In the genomic region with DNA sequence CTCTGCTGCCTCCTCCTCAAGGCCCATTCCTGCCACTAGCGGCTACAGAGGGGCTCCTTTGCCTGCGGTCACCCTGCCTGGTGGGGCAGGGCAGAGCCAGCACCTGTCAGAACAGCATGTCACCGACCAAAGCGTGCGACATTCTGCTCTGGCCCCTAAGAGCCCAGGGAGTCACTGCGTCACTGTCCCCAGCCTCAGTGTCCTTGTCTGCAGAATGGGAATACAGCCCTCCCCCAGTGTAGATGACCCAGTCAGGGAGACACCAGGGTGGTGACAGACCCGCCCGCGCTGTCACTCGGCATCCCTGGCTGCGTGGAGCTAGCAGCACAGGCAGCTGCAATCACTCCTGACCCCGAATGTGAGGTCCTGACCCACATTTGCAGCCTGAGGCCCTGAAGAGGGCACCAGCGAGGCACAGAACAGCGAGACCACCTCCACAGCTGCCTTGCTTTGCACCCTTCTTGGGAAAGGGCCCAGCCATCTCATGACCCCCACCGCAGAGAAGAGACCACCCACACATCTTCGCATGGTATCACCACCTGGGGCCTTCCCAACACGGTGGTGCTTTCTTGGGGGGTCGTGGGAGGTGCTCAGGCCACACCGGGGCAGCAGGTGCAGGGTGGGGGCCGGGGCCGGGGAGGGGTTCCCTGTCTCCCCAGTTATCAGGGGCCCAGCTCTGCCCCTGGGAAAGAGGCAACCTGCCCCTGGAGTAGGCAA, we compare ENCODE assay signal across 10 cellular contexts. TPM values are rescaled to one million over a fixed set of nuclear protein-coding genes. Genes with fewer than 3 reads are reported as not detected.
DNase-seq lines count a peak whose midpoint lies in the region; ATAC-seq and TF ChIP-seq lines count a peak whose summit lies in the region.
"Had no signal": no experiment of that assay in that cellular context is flagged by ENCODE, and none has a peak within 500 bp of the region (broad histone marks: within the 10 kb centered on the region; RNA-seq: fewer than 3 reads in every experiment).

No MANE protein-coding gene starts in this region.

- peaks cover 5% of the 10 kb centered on the region for H3K4me1 Mint-ChIP-seq in activated T-helper 2 cell treated with anti-CD3 and anti-CD28 coated beads, Interferon-gamma antibody, Interleukin-2, Interleukin-4, amounts not matched to agents 10 μg/mL and 5 μg/mL and 100 μg/mL, durations not matched to agents 14 hours and 24 hours and 36 hours (ENCODE audit: low read depth)

- no peak overlapping the region for H3K4me3 Mint-ChIP-seq in activated T-helper 2 cell treated with anti-CD3 and anti-CD28 coated beads, Interferon-gamma antibody, Interleukin-2, Interleukin-4, amounts not matched to agents 10 μg/mL and 5 μg/mL and 100 μg/mL, durations not matched to agents 14 hours and 24 hours and 36 hours (ENCODE audit: low read depth)

- peaks cover 35% of the 10 kb centered on the region for H3K27me3 ChIP-seq in H7 (ENCODE audit: control insufficient read depth, insufficient read depth, low read length)
- H3K27me3 ChIP-seq in WERI-Rb-1 (ENCODE audit: insufficient read depth, low read depth, severe bottlenecking) = no peaks in the 10 kb centered on the region

- TF ChIP-seq CTCF in WERI-Rb-1 (IDR thresholded peaks at IDR 0.05; ENCODE audit: low read depth, low read length) = peak; percentile 72

- H3K4me3 ChIP-seq in H7 (ENCODE audit: insufficient read depth, low read depth, low read length) (no peak overlapping the region), WERI-Rb-1 (ENCODE audit: low read depth, low read length) (no peak overlapping the region)

- H3K27ac ChIP-seq in WERI-Rb-1 = no peak overlapping the region

- intact Hi-C loops in activated T-helper 2 cell treated with anti-CD3 and anti-CD28 coated beads, Interferon-gamma antibody, Interleukin-2, Interleukin-4, amounts not matched to agents 10 μg/mL and 5 μg/mL and 100 μg/mL, durations not matched to agents 14 hours and 24 hours and 36 hours (cut with micrococcal nuclease) = loop anchor here (1.0 kb wide), 1 partner anchor 70 kb away; no protein-coding TSS in a partner anchor

- ATAC-seq in HG02981 (IDR thresholded peaks at IDR 0.05; ENCODE audit: unreplicated experiment) (no peak), GM18511 (IDR thresholded peaks at IDR 0.05; ENCODE audit: unreplicated experiment) (no peak)

- H3K27me3 Mint-ChIP-seq in activated T-helper 2 cell treated with anti-CD3 and anti-CD28 coated beads, Interferon-gamma antibody, Interleukin-2, Interleukin-4, amounts not matched to agents 10 μg/mL and 5 μg/mL and 100 μg/mL, durations not matched to agents 14 hours and 24 hours and 36 hours (ENCODE audit: low read depth) = peaks cover 19% of the 10 kb centered on the region

- no peaks in the 10 kb centered on the region for H3K9me3 ChIP-seq in WERI-Rb-1 (ENCODE audit: severe bottlenecking)

- no peaks in the 10 kb centered on the region for H3K9me3 Mint-ChIP-seq in activated T-helper 2 cell treated with anti-CD3 and anti-CD28 coated beads, Interferon-gamma antibody, Interleukin-2, Interleukin-4, amounts not matched to agents 10 μg/mL and 5 μg/mL and 100 μg/mL, durations not matched to agents 14 hours and 24 hours and 36 hours
- H3K9me3 Mint-ChIP-seq: activated naive CD4-positive, alpha-beta T cell treated with anti-CD3 and anti-CD28 coated beads, Interleukin-2, amount 50 U/mL, for 24 hours had no signal

- DNase-seq in ELR (ENCODE audit: low read depth) (peak; percentile 43), H7 (peak; percentile 81), WERI-Rb-1 (peak; percentile 46), myocyte (ENCODE audit: low read depth) (peak; percentile 65), HPDE6-E6E7 (ENCODE audit: extremely low spot score) (no peak)
- DNase-seq in activated T-helper 2 cell treated with anti-CD3 and anti-CD28 coated beads, Interferon-gamma antibody, Interleukin-2, Interleukin-4, amounts not matched to agents 10 μg/mL and 5 μg/mL and 100 μg/mL, durations not matched to agents 14 hours and 24 hours and 36 hours (ENCODE audit: low spot score) = no peak
- DNase-seq: SIG-M5 had no signal

- H3K36me3 Mint-ChIP-seq in activated T-helper 2 cell treated with anti-CD3 and anti-CD28 coated beads, Interferon-gamma antibody, Interleukin-2, Interleukin-4, amounts not matched to agents 10 μg/mL and 5 μg/mL and 100 μg/mL, durations not matched to agents 14 hours and 24 hours and 36 hours (ENCODE audit: low read depth) = no peaks in the 10 kb centered on the region
- H3K36me3 Mint-ChIP-seq: activated naive CD4-positive, alpha-beta T cell treated with anti-CD3 and anti-CD28 coated beads, Interleukin-2, amount 50 U/mL, for 24 hours had no signal

- H3K36me3 ChIP-seq in H7 (replicated peaks; ENCODE audit: control insufficient read depth, insufficient read depth, low read length) (no peaks in the 10 kb centered on the region), WERI-Rb-1 (no peaks in the 10 kb centered on the region)

- H3K27ac Mint-ChIP-seq in activated T-helper 2 cell treated with anti-CD3 and anti-CD28 coated beads, Interferon-gamma antibody, Interleukin-2, Interleukin-4, amounts not matched to agents 10 μg/mL and 5 μg/mL and 100 μg/mL, durations not matched to agents 14 hours and 24 hours and 36 hours = no peak overlapping the region

RNA-seq across cellular contexts. Expression of a gene that starts 2.5 kb away (rescaled TPM):
- 2.0 and 2.3 TPM in 2 replicates for total RNA-seq in H7 (2014; rRNA removed; shearing (Covaris generic))
- total RNA-seq in myocyte = 150 and 229 TPM in 2 replicates
- polyA plus RNA-seq in myocyte (2012) = 151 TPM
- total RNA-seq in activated T-helper 2 cell treated with anti-CD3 and anti-CD28 coated beads, Interferon-gamma antibody, Interleukin-2, Interleukin-4, amounts not matched to agents 10 μg/mL and 5 μg/mL and 100 μg/mL, durations not matched to agents 14 hours and 24 hours and 36 hours = 0.02 and 0.07 TPM in 2 replicates

RNA-seq across cellular contexts. Expression of a gene that starts 9.9 kb away (rescaled TPM):
- 3.5 and 3.7 TPM in 2 replicates for total RNA-seq in H7 (2014; rRNA removed; shearing (Covaris generic))
- 10.6 and 13.2 TPM in 2 replicates for total RNA-seq in myocyte
- polyA plus RNA-seq in myocyte (2012) = 14.0 TPM
- total RNA-seq in activated T-helper 2 cell treated with anti-CD3 and anti-CD28 coated beads, Interferon-gamma antibody, Interleukin-2, Interleukin-4, amounts not matched to agents 10 μg/mL and 5 μg/mL and 100 μg/mL, durations not matched to agents 14 hours and 24 hours and 36 hours = 0.94 and 1.4 TPM in 2 replicates

RNA-seq across cellular contexts. Expression of a gene that starts 45.2 kb away (rescaled TPM):
- total RNA-seq in H7 (2014; rRNA removed; shearing (Covaris generic)) = 99.0 and 111 TPM in 2 replicates
- total RNA-seq in myocyte = 12.9 and 15.9 TPM in 2 replicates
- polyA plus RNA-seq in myocyte (2012) = 14.0 TPM
- 47.7 and 49.6 TPM in 2 replicates for total RNA-seq in activated T-helper 2 cell treated with anti-CD3 and anti-CD28 coated beads, Interferon-gamma antibody, Interleukin-2, Interleukin-4, amounts not matched to agents 10 μg/mL and 5 μg/mL and 100 μg/mL, durations not matched to agents 14 hours and 24 hours and 36 hours

RNA-seq across cellular contexts. Expression of a gene that starts 51.0 kb away (rescaled TPM):
- 0.11 TPM in 1 of 2 replicates, not detected in the other for total RNA-seq in H7 (2014; rRNA removed; shearing (Covaris generic))
- total RNA-seq in myocyte = 0.10 TPM in 1 of 2 replicates, not detected in the other
- 0.19 TPM for polyA plus RNA-seq in myocyte (2012)
- 0.16 and 0.23 TPM in 2 replicates for total RNA-seq in activated T-helper 2 cell treated with anti-CD3 and anti-CD28 coated beads, Interferon-gamma antibody, Interleukin-2, Interleukin-4, amounts not matched to agents 10 μg/mL and 5 μg/mL and 100 μg/mL, durations not matched to agents 14 hours and 24 hours and 36 hours

Comparison
In these comparisons a context has a peak if more than half of its experiments do, and no peak if none do; other contexts are left out.
1. DNase-seq: peak in ELR (single experiment), H7 (single experiment), WERI-Rb-1 (single experiment) and myocyte (single experiment); none in activated T-helper 2 cell treated with anti-CD3 and anti-CD28 coated beads, Interferon-gamma antibody, Interleukin-2, Interleukin-4, amounts not matched to agents 10 μg/mL and 5 μg/mL and 100 μg/mL, durations not matched to agents 14 hours and 24 hours and 36 hours (single experiment) and HPDE6-E6E7 (single experiment).
2. RNA of a gene that starts 2.5 kb away (total RNA-seq): 150 to 229 TPM in myocyte; 2.0 to 2.3 TPM in H7 and 0.02 to 0.07 TPM in activated T-helper 2 cell treated with anti-CD3 and anti-CD28 coated beads, Interferon-gamma antibody, Interleukin-2, Interleukin-4, amounts not matched to agents 10 μg/mL and 5 μg/mL and 100 μg/mL, durations not matched to agents 14 hours and 24 hours and 36 hours; every median in the first group is over 10 times any median in the second.